In the genomic region with DNA sequence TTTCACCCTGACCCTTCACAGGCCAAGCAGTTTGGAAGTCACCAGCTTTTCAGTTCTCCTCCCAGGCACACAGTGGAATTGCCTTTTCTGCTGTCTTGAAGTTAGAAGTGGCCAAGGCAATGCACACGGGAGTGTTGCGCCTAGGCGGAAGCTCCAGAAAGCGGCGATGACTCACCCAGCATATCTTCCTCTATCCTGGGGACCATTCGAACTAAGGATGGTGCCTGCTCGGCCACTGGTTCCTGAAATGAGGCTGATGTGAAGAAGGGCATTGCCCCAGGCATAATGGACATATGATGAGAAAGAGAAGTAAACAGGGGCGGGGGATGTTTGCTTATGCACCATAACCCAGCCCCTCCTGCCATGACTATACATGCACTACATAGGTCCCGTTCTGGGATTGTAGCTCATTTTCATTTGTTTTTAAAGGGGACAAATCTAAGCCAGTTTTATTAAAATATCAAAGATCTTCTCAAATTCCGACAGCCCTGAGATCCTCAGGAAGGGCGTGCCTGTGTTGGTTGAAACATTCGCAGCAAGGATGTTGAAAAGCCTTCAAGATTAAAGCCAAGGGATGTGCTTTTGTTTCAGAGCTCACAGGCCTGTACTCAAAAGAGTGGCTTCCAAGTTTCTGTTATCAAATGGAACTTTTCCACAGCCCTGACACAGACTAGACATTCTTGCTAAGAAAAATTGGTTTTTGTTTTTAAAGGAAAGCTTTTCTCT, we compare ENCODE assay signal across 14 cellular contexts.
DNase-seq lines count a peak whose midpoint lies in the region; ATAC-seq and TF ChIP-seq lines count a peak whose summit lies in the region.
"Had no signal": no experiment of that assay in that cellular context is flagged by ENCODE, and none has a peak within 500 bp of the region (broad histone marks: within the 10 kb centered on the region; RNA-seq: fewer than 3 reads in every experiment).

No MANE protein-coding gene starts in this region.

- intact Hi-C loops in lower lobe of right lung (cut with DNase I), result no loop called here

- H3K4me1 Mint-ChIP-seq in activated naive CD4-positive, alpha-beta T cell treated with anti-CD3 and anti-CD28 coated beads, Interleukin-2, amount 50 U/mL, for 24 hours, result peaks cover 17% of the 10 kb centered on the region

- peak in 1 of 4 donors; percentile 48 for TF ChIP-seq POLR2A in upper lobe of left lung (IDR thresholded peaks at IDR 0.05)

- peak overlapping the region; percentile 24 for H3K27ac Mint-ChIP-seq in activated naive CD4-positive, alpha-beta T cell treated with anti-CD3 and anti-CD28 coated beads, Interleukin-2, amount 50 U/mL, for 24 hours
- H3K27ac Mint-ChIP-seq in activated naive CD4-positive, alpha-beta T cell treated with anti-CD3 and anti-CD28 coated beads, Interleukin-2, amount 50 U/mL, for 72 hours, result no peak overlapping the region
- H3K27ac Mint-ChIP-seq: activated naive CD8-positive, alpha-beta T cell treated with anti-CD3 and anti-CD28 coated beads for 36 hours had no signal

- no peaks in the 10 kb centered on the region for H3K27me3 Mint-ChIP-seq in activated naive CD4-positive, alpha-beta T cell treated with anti-CD3 and anti-CD28 coated beads, Interleukin-2, amount 50 U/mL, for 24 hours
- H3K27me3 Mint-ChIP-seq: activated naive CD8-positive, alpha-beta T cell treated with anti-CD3 and anti-CD28 coated beads for 36 hours had no signal

- no peak for ATAC-seq in activated naive CD4-positive, alpha-beta T cell treated with anti-CD3 and anti-CD28 coated beads, Interleukin-2, amount 50 U/mL, for 72 hours
- ATAC-seq in lower lobe of right lung, result peak; percentile 50 to 73
- peak; percentile 71 to 87 for ATAC-seq in upper lobe of left lung (ENCODE audit: low FRiP score in 2 of 2)
- ATAC-seq in HG03439 (IDR thresholded peaks at IDR 0.05; ENCODE audit: unreplicated experiment), result no peak
- ATAC-seq: A549 had no signal

- H3K4me3 ChIP-seq in coronary artery, result no peak overlapping the region
- no peak overlapping the region for H3K4me3 ChIP-seq in lower lobe of right lung
- H3K4me3 ChIP-seq in upper lobe of left lung, result no peak overlapping the region
- H3K4me3 ChIP-seq: A549, hepatocyte had no signal

- TF ChIP-seq EP300 in upper lobe of left lung (IDR thresholded peaks at IDR 0.05), result no peak

- no peak overlapping the region for H3K4me3 Mint-ChIP-seq in activated naive CD4-positive, alpha-beta T cell treated with anti-CD3 and anti-CD28 coated beads, Interleukin-2, amount 50 U/mL, for 24 hours
- H3K4me3 Mint-ChIP-seq: activated naive CD8-positive, alpha-beta T cell treated with anti-CD3 and anti-CD28 coated beads for 36 hours had no signal

- H3K36me3 ChIP-seq in lower lobe of right lung (no peaks in the 10 kb centered on the region), upper lobe of left lung (no peaks in the 10 kb centered on the region)

- peaks cover 23% of the 10 kb centered on the region for H3K4me1 ChIP-seq in lower lobe of right lung
- peaks cover 14 to 19% (median 16%) of the 10 kb centered on the region in 4 donors for H3K4me1 ChIP-seq in upper lobe of left lung

- 70% methylated on average over 12 of the region's 12 CpGs for WGBS in upper lobe of left lung, 2 donors

- H3K9me3 ChIP-seq in lower lobe of right lung (no peaks in the 10 kb centered on the region), upper lobe of left lung (no peaks in the 10 kb centered on the region)
- H3K9me3 ChIP-seq: A549 had no signal

- H3K27me3 ChIP-seq in lower lobe of right lung (ENCODE audit: low read depth) (no peaks in the 10 kb centered on the region), upper lobe of left lung (no peaks in the 10 kb centered on the region)
- H3K27me3 ChIP-seq: hepatocyte had no signal

- H3K9me3 Mint-ChIP-seq in activated naive CD4-positive, alpha-beta T cell treated with anti-CD3 and anti-CD28 coated beads, Interleukin-2, amount 50 U/mL, for 24 hours, result no peaks in the 10 kb centered on the region
- H3K9me3 Mint-ChIP-seq in activated naive CD4-positive, alpha-beta T cell treated with anti-CD3 and anti-CD28 coated beads, Interleukin-2, amount 50 U/mL, for 72 hours, result no peaks in the 10 kb centered on the region
- H3K9me3 Mint-ChIP-seq: activated naive CD8-positive, alpha-beta T cell treated with anti-CD3 and anti-CD28 coated beads for 36 hours had no signal

- H3K27ac ChIP-seq in coronary artery (peak overlapping the region in 1 of 2 donors; percentile 71), lower lobe of right lung (peak overlapping the region; percentile 25), upper lobe of left lung (peak overlapping the region in 3 of 4 donors; percentile 21 to 55 (median 48))
- H3K27ac ChIP-seq: A549, hepatocyte, RWPE1 had no signal

- DNase-seq in activated naive CD4-positive, alpha-beta T cell treated with anti-CD3 and anti-CD28 coated beads, Interleukin-2, amount 50 U/mL, for 72 hours (ENCODE audit: low spot score in 2 of 2), result no peak
- DNase-seq in coronary artery (ENCODE audit: low spot score) (peak; percentile 70), lower lobe of right lung (peak; percentile 84), upper lobe of left lung (peak in 1 of 2 donors; percentile 88), NK-92 (lab: John Stamatoyannopoulos, UW; ENCODE audit: unreplicated experiment) (no peak), NCI-H345 treated with DMSO at 0.1 percent for 48 hours (lab: John Stamatoyannopoulos, UW; ENCODE audit: unreplicated experiment) (no peak)
- DNase-seq: activated CD4-positive, alpha-beta T cell treated with anti-CD3 and anti-CD28 coated beads for 4 hours; activated naive CD8-positive, alpha-beta T cell treated with anti-CD3 and anti-CD28 coated beads for 36 hours; NCI-H2029 treated with DMSO at 0.1 percent for 48 hours had no signal

- TF ChIP-seq CTCF in coronary artery (IDR thresholded peaks at IDR 0.05), result no peak
- TF ChIP-seq CTCF in lower lobe of right lung (IDR thresholded peaks at IDR 0.05), result no peak
- no peak for TF ChIP-seq CTCF in upper lobe of left lung (IDR thresholded peaks at IDR 0.05)

- H3K36me3 Mint-ChIP-seq in activated naive CD4-positive, alpha-beta T cell treated with anti-CD3 and anti-CD28 coated beads, Interleukin-2, amount 50 U/mL, for 24 hours, result no peaks in the 10 kb centered on the region
- H3K36me3 Mint-ChIP-seq in activated naive CD4-positive, alpha-beta T cell treated with anti-CD3 and anti-CD28 coated beads, Interleukin-2, amount 50 U/mL, for 72 hours, result no peaks in the 10 kb centered on the region
- H3K36me3 Mint-ChIP-seq: activated naive CD8-positive, alpha-beta T cell treated with anti-CD3 and anti-CD28 coated beads for 36 hours had no signal

Comparison
In these comparisons a context has a peak if more than half of its experiments do, and no peak if none do; other contexts are left out.
1. ATAC-seq: peak in lower lobe of right lung (2 of 2) and upper lobe of left lung (2 of 2); none in activated naive CD4-positive, alpha-beta T cell treated with anti-CD3 and anti-CD28 coated beads, Interleukin-2, amount 50 U/mL, for 72 hours (0 of 2) and HG03439 (single experiment).
2. DNase-seq: peak in coronary artery (single experiment) and lower lobe of right lung (single experiment); none in activated naive CD4-positive, alpha-beta T cell treated with anti-CD3 and anti-CD28 coated beads, Interleukin-2, amount 50 U/mL, for 72 hours (0 of 2), NK-92 (single experiment) and NCI-H345 treated with DMSO at 0.1 percent for 48 hours (single experiment).